ENCODE assay signal across 23 cellular contexts in genomic region chr6:136616527-136616926, GRCh38.
"Had no signal": no experiment of that assay in that cellular context is flagged by ENCODE, and none has a peak within 500 bp of the region (broad histone marks: within the 10 kb centered on the region; RNA-seq: fewer than 3 reads in every experiment).

No MANE protein-coding gene starts in this region.

- H3K36me3 ChIP-seq: colonic mucosa had no signal

- H3K4me3 Mint-ChIP-seq: dendritic cell treated with granulocyte-macrophage colony-stimulating factor and Interleukin-4, amounts not matched to agents 40 ng/mL and 50 ng/mL, for 4 days; effector memory CD8-positive, alpha-beta T cell; endodermal cell had no signal

- H3K9me3 ChIP-seq: colonic mucosa, esophagus squamous epithelium, gastrocnemius medialis, heart right ventricle, left lung, lower lobe of right lung had no signal

- DNase-seq: colonic mucosa; cortex of kidney; effector CD8-positive, alpha-beta T cell; effector memory CD8-positive, alpha-beta T cell; endodermal cell; erythroblast; esophagus squamous epithelium; foreskin fibroblast; foreskin melanocyte; gastrocnemius medialis; glutamatergic neuron; heart right ventricle; hippocampal formation; left cardiac atrium; left lung; left ventricle myocardium superior; lower lobe of right lung; mesendoderm; midbrain; naive thymus-derived CD4-positive, alpha-beta T cell had no signal

- H3K27ac ChIP-seq: colonic mucosa, epithelial cell of prostate, esophagus squamous epithelium, gastrocnemius medialis, heart right ventricle, left lung, lower lobe of right lung had no signal

- H3K27ac Mint-ChIP-seq: dendritic cell treated with granulocyte-macrophage colony-stimulating factor and Interleukin-4, amounts not matched to agents 40 ng/mL and 50 ng/mL, for 4 days; endodermal cell; naive thymus-derived CD4-positive, alpha-beta T cell had no signal

- H3K4me3 ChIP-seq: colonic mucosa, esophagus squamous epithelium, gastrocnemius medialis, heart right ventricle, left lung, lower lobe of right lung had no signal

- H3K27me3 ChIP-seq: colonic mucosa, esophagus squamous epithelium, gastrocnemius medialis, heart right ventricle, left lung had no signal

- H3K27me3 Mint-ChIP-seq: dendritic cell treated with granulocyte-macrophage colony-stimulating factor and Interleukin-4, amounts not matched to agents 40 ng/mL and 50 ng/mL, for 4 days; effector memory CD8-positive, alpha-beta T cell; naive thymus-derived CD4-positive, alpha-beta T cell had no signal

- H3K9me3 Mint-ChIP-seq: dendritic cell treated with granulocyte-macrophage colony-stimulating factor and Interleukin-4, amounts not matched to agents 40 ng/mL and 50 ng/mL, for 4 days; effector memory CD8-positive, alpha-beta T cell; endodermal cell; naive thymus-derived CD4-positive, alpha-beta T cell had no signal

- ATAC-seq: effector memory CD8-positive, alpha-beta T cell; esophagus mucosa; gastrocnemius medialis; heart right ventricle; left cardiac atrium; left lung; left ventricle myocardium superior; lower lobe of right lung; naive thymus-derived CD4-positive, alpha-beta T cell had no signal

- H3K4me1 ChIP-seq: colonic mucosa, esophagus squamous epithelium, gastrocnemius medialis, heart right ventricle, left lung, lower lobe of right lung had no signal
